In the genomic region with DNA sequence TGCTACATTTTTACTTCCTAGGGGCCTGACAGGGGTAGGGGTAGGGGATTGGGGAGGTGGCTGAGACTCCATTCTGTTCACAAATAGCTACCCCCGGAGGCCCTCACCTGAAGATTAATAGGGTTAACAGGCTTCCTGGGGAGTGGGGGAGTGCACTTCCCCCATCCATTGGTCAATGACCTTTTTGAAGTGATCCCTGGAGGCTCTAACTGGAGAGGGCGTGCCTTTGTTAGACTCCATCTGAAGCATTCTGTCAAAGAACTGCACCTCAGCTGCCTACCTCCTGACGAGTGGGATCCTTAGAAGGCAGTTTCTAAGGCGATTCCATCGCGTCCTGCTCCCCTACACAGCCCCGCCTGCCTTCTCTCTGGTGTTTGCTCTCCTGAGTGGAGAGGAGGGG, we compare ENCODE assay signal across 18 cellular contexts.
"Had no signal": no experiment of that assay in that cellular context is flagged by ENCODE, and none has a peak within 500 bp of the region (broad histone marks: within the 10 kb centered on the region; RNA-seq: fewer than 3 reads in every experiment).

No MANE protein-coding gene starts in this region.

- H3K4me3 ChIP-seq: adrenal gland, breast epithelium, esophagus muscularis mucosa, lung, upper lobe of right lung had no signal

- H3K27me3 ChIP-seq: esophagus muscularis mucosa, upper lobe of right lung had no signal

- FAIRE-seq: keratinocyte had no signal

- H3K9me3 ChIP-seq: adrenal gland, breast epithelium, esophagus muscularis mucosa, upper lobe of right lung had no signal

- H3K4me1 ChIP-seq: adrenal gland, breast epithelium, esophagus muscularis mucosa, upper lobe of right lung had no signal

- H3K36me3 ChIP-seq: adrenal gland, breast epithelium, esophagus muscularis mucosa, upper lobe of right lung had no signal

- H3K27ac ChIP-seq: adrenal gland, breast epithelium, esophagus muscularis mucosa, upper lobe of right lung had no signal

- DNase-seq: activated CD4-positive, alpha-beta T cell treated with anti-CD3 and anti-CD28 coated beads, Interleukin-2, amount 10 ng/mL, durations not matched to agents 7 days and 5 days; activated CD8-positive, alpha-beta memory T cell treated with anti-CD3 and anti-CD28 coated beads for 24 hours; activated CD8-positive, alpha-beta memory T cell treated with anti-CD3 and anti-CD28 coated beads, Interleukin-2, amount 50 U/mL, for 48 hours; activated gamma-delta T cell; activated T-cell treated with anti-CD3 and anti-CD28 coated beads, Interleukin-2, amount 50 U/mL, for 72 hours; adrenal gland; cortex of kidney; effector CD4-positive, alpha-beta T cell; retina; stimulated activated naive B cell treated with anti-CD40 and anti-IgM and Interleukin-4, amounts not matched to agents 10 μg/mL and 1 μg/mL and 100 μg/mL, for 72 hours; upper lobe of right lung had no signal

- ATAC-seq: activated CD4-positive, CD25-positive, alpha-beta regulatory T cell treated with anti-CD3 and anti-CD28 coated beads, Interleukin-2, amount 50 U/mL, for 24 hours; activated naive CD4-positive, alpha-beta T cell treated with anti-CD3 and anti-CD28 coated beads, Interleukin-2, amount 50 U/mL, for 72 hours; activated T-cell treated with anti-CD3 and anti-CD28 coated beads, Interleukin-2, amount 50 U/mL, for 72 hours; natural killer cell treated with Interleukin-12 subunit alpha and Interleukin-12 subunit beta and Interleukin-15 and Interleukin-18, amount 100 ng/mL, for 72 hours; stimulated activated naive B cell treated with anti-CD40 and anti-IgM and Interleukin-4, amounts not matched to agents 10 μg/mL and 1 μg/mL and 100 μg/mL, for 72 hours; upper lobe of right lung had no signal
